ENCODE assay signal across 24 cellular contexts in genomic region chr19:55801416-55801815, GRCh38. TPM values are rescaled to one million over a fixed set of nuclear protein-coding genes. Genes with fewer than 3 reads are reported as not detected.
A peak's percentile ranks its signal among the peaks of the same experiment; 100 is the strongest.
DNase-seq lines count a peak whose midpoint lies in the region; ATAC-seq, FAIRE-seq and TF ChIP-seq lines count a peak whose summit lies in the region.
"Had no signal": no experiment of that assay in that cellular context is flagged by ENCODE, and none has a peak within 500 bp of the region (broad histone marks: within the 10 kb centered on the region; RNA-seq: fewer than 3 reads in every experiment).

No MANE protein-coding gene starts in this region.

- H3K36me3 ChIP-seq in OCI-LY7 (ENCODE audit: insufficient read depth, low read length): peaks cover 99% of the 10 kb centered on the region
- H3K36me3 ChIP-seq in GM12878 (ENCODE audit: control insufficient read depth in 2 of 2, insufficient read depth in 2 of 2, low read length in 1 of 2): no peaks in the 10 kb centered on the region
- H3K36me3 ChIP-seq: BE2C had no signal

- H3K36me3 Mint-ChIP-seq in stimulated activated memory B cell treated with anti-CD40 and anti-IgM and Interleukin-4, amounts not matched to agents 10 μg/mL and 1 μg/mL and 100 μg/mL, for 72 hours: peaks cover 9% of the 10 kb centered on the region
- H3K36me3 Mint-ChIP-seq: CD4-positive, CD25-positive, alpha-beta regulatory T cell; CD8-positive, alpha-beta memory T cell had no signal

- H3K4me3 ChIP-seq in GM12865 (ENCODE audit: low read depth, low read length) (no peak overlapping the region), OCI-LY7 (ENCODE audit: low read depth, low read length, poor library complexity, severe bottlenecking) (peak overlapping the region; percentile 38), GM12878 (no peak overlapping the region)
- H3K4me3 ChIP-seq: K562 had no signal

- no peak for TF ChIP-seq POLR2A in GM12878 (IDR thresholded peaks at IDR 0.05; ENCODE audit: low read depth, low read length)

- H3K4me2 ChIP-seq in OCI-LY7 (ENCODE audit: low read length): peak overlapping the region; percentile 66
- peak overlapping the region; percentile 48; the same call in 1 of the 2 replicates for H3K4me2 ChIP-seq in GM12878 (ENCODE audit: control insufficient read depth, insufficient read depth)

- intact Hi-C loops in OCI-LY7 (cut with micrococcal nuclease; ENCODE audit: unreplicated experiment) (loop anchor here (10.0 kb wide), 1 partner anchor 143 kb away; the partner anchor contains the start of gene NLRP8), GM12878 (cut with micrococcal nuclease; ENCODE audit: unreplicated experiment) (no loop called here)

- no peaks in the 10 kb centered on the region for H3K9me2 ChIP-seq in OCI-LY7 (ENCODE audit: insufficient read depth, low read length)

- H3K9me3 ChIP-seq in OCI-LY7 (ENCODE audit: low read length) (peaks cover 5% of the 10 kb centered on the region; the same call in 1 of the 2 replicates), GM12878 (replicated peaks; ENCODE audit: control insufficient read depth, insufficient read depth, low read length) (no peaks in the 10 kb centered on the region; the same call in 2 of the 3 replicates)

- SMC1A ChIA-PET in GM12878 (lab: Charles Lee; ENCODE audit: uncharacterized antibody, unreplicated experiment): no interaction called here

- H3K4me3 Mint-ChIP-seq in stimulated activated memory B cell treated with anti-CD40 and anti-IgM and Interleukin-4, amounts not matched to agents 10 μg/mL and 1 μg/mL and 100 μg/mL, for 72 hours: no peak overlapping the region
- H3K4me3 Mint-ChIP-seq: CD4-positive, CD25-positive, alpha-beta regulatory T cell; CD8-positive, alpha-beta memory T cell; H9 had no signal

- DNase-seq in GM12865 (ENCODE audit: low read depth): peak; percentile 10
- DNase-seq in OCI-LY7 (ENCODE audit: low spot score): peak; percentile 57
- DNase-seq in GM12878 (ENCODE audit: low read depth, low spot score): no peak
- DNase-seq in effector CD8-positive, alpha-beta T cell (lab: John Stamatoyannopoulos, UW): no peak
- no peak for DNase-seq in T-helper 9 cell
- DNase-seq: BE2C; C1 segment of cervical spinal cord; CD4-positive, CD25-positive, alpha-beta regulatory T cell; CD8-positive, alpha-beta memory T cell; COR-L47; DMS 273 treated with DMSO at 0.1 percent for 48 hours; DMS53; DND-41; H9; IMR-90 had no signal

- H2AFZ ChIP-seq in OCI-LY7 (ENCODE audit: low read length) (no peak overlapping the region), GM12878 (ENCODE audit: control insufficient read depth, low read depth, low read length) (peak overlapping the region; percentile 37)

- no peaks in the 10 kb centered on the region for H3K27me3 ChIP-seq in GM12878 (replicated peaks in 1 of 2; ENCODE audit: control insufficient read depth in 2 of 2, insufficient read depth in 2 of 2, low read length in 1 of 2)

- no peak overlapping the region for H3K9ac ChIP-seq in GM12878 (ENCODE audit: control insufficient read depth, insufficient read depth, low read length)

- RAD21 ChIA-PET in GM12878 (lab: Charles Lee; ENCODE audit: unreplicated experiment): interaction anchor here (1.3 kb wide), 1 partner anchor 9 kb away, joined by 3 read pairs; no protein-coding TSS in a partner anchor

- POLR2A ChIA-PET in OCI-LY7 (lab: Charles Lee) (no interaction called here), GM12878 (lab: Charles Lee) (no interaction called here)

- H3K27me3 Mint-ChIP-seq in stimulated activated memory B cell treated with anti-CD40 and anti-IgM and Interleukin-4, amounts not matched to agents 10 μg/mL and 1 μg/mL and 100 μg/mL, for 72 hours: no peaks in the 10 kb centered on the region

- no peak for TF ChIP-seq RAD21 in GM12878 (IDR thresholded peaks at IDR 0.05; ENCODE audit: insufficient read depth, low read depth, low read length)

- in situ Hi-C loops in GM12878 (cut with MboI): no loop called here

- no peak for TF ChIP-seq EP300 in GM12878 (IDR thresholded peaks at IDR 0.05; ENCODE audit: borderline replicate concordance in 1 of 2, control insufficient read depth in 1 of 2, low read depth in 2 of 2, low read length in 2 of 2)

- under 1% methylated on average over 7 of the region's 7 CpGs for WGBS in GM12878 (ENCODE audit: insufficient coverage, insufficient replicate concordance, low lambda C conversion rate, missing lambda C conversion rate)

- CTCF ChIA-PET in OCI-LY7 (lab: Charles Lee; ENCODE audit: unreplicated experiment): no interaction called here
- CTCF ChIA-PET in GM12878 (lab: Yijun Ruan, JAX): no interaction called here

- H3K4me1 Mint-ChIP-seq in stimulated activated memory B cell treated with anti-CD40 and anti-IgM and Interleukin-4, amounts not matched to agents 10 μg/mL and 1 μg/mL and 100 μg/mL, for 72 hours: peaks cover 14% of the 10 kb centered on the region
- H3K4me1 Mint-ChIP-seq: CD8-positive, alpha-beta memory T cell; H9 had no signal

- peaks cover 90% of the 10 kb centered on the region for H3K79me2 ChIP-seq in OCI-LY7 (ENCODE audit: insufficient read depth, low read depth, low read length)
- no peaks in the 10 kb centered on the region for H3K79me2 ChIP-seq in GM12878 (ENCODE audit: control insufficient read depth, insufficient read depth, low read length)

- H3K9me3 Mint-ChIP-seq in stimulated activated memory B cell treated with anti-CD40 and anti-IgM and Interleukin-4, amounts not matched to agents 10 μg/mL and 1 μg/mL and 100 μg/mL, for 72 hours: peaks cover 3% of the 10 kb centered on the region

- no peak for TF ChIP-seq CTCF in GM12865 (IDR thresholded peaks at IDR 0.05; ENCODE audit: insufficient read depth, low read depth, low read length, missing control alignments)
- no peak for TF ChIP-seq CTCF in OCI-LY7 (conservative IDR thresholded peaks at IDR 0.05; ENCODE audit: low read length)
- no peak for TF ChIP-seq CTCF in GM12878 (IDR thresholded peaks at IDR 0.05 in 2 of 3, conservative IDR thresholded peaks at IDR 0.05 in 1 of 3; ENCODE audit: control insufficient read depth in 2 of 3, extremely low read depth in 1 of 3, insufficient read depth in 1 of 3, low read depth in 3 of 3, low read length in 3 of 3)

- peak overlapping the region; percentile 53 for H3K27ac ChIP-seq in OCI-LY7 (ENCODE audit: low read depth, low read length, poor library complexity, severe bottlenecking)
- no peak overlapping the region for H3K27ac ChIP-seq in GM12878 (ENCODE audit: control insufficient read depth, insufficient read depth)
- H3K27ac ChIP-seq: HL-60 had no signal

- BruUV-seq in OCI-LY7 (replicated peaks; lab: Mats Ljungman, UMichigan) (no TSS peak), GM12878 (replicated peaks; lab: Mats Ljungman, UMichigan) (no TSS peak)

- peak; percentile 7 for FAIRE-seq in GM12878 (lab: Jason Lieb, UNC)
- FAIRE-seq: G401.6, GM19239, H1, K562 had no signal

- H4K20me1 ChIP-seq in OCI-LY7 (ENCODE audit: insufficient read depth, low read length): peaks cover 4% of the 10 kb centered on the region; the same call in 1 of the 2 replicates
- H4K20me1 ChIP-seq in GM12878 (ENCODE audit: control insufficient read depth, insufficient read depth): no peaks in the 10 kb centered on the region

- peak overlapping the region; percentile 65 for H3K27ac Mint-ChIP-seq in stimulated activated memory B cell treated with anti-CD40 and anti-IgM and Interleukin-4, amounts not matched to agents 10 μg/mL and 1 μg/mL and 100 μg/mL, for 72 hours
- H3K27ac Mint-ChIP-seq: CD4-positive, CD25-positive, alpha-beta regulatory T cell; CD8-positive, alpha-beta memory T cell; H9 had no signal

- ATAC-seq in GM12878 (no peak), HG02759 (IDR thresholded peaks at IDR 0.05; ENCODE audit: unreplicated experiment) (no peak)
- ATAC-seq in stimulated activated memory B cell treated with anti-CD40 and anti-IgM and Interleukin-4, amounts not matched to agents 10 μg/mL and 1 μg/mL and 100 μg/mL, for 72 hours: peak; percentile 70
- ATAC-seq: K562 had no signal

- H3K4me1 ChIP-seq in OCI-LY7 (ENCODE audit: insufficient read depth, low read length, poor library complexity, severe bottlenecking) (peaks cover 22% of the 10 kb centered on the region), GM12878 (ENCODE audit: control insufficient read depth, insufficient read depth, low read length) (0 out of 2 replicates have a peak, but pooled peaks cover 4% of the 10 kb centered on the region)
- H3K4me1 ChIP-seq: BE2C had no signal

RNA-seq across cellular contexts. Expression of gene NLRP11, which starts 30.4 kb away (rescaled TPM):
- total RNA-seq in OCI-LY7 (2014; rRNA removed; shearing (Covaris generic)): 72.9 and 79.3 TPM in 2 replicates
- total RNA-seq in OCI-LY7 (2022): 91.6 and 112 TPM in 2 replicates
- total RNA-seq in GM12878 (2013; cell fraction: nucleolus; rRNA removed): 0.38 and 0.47 TPM in 2 replicates
- total RNA-seq in GM12878 (2014; rRNA removed): 0.05 TPM in 1 of 2 replicates, not detected in the other
- 0.05 TPM in 1 of 2 replicates, not detected in the other for total RNA-seq in GM12878 (2014; rRNA removed; fragmentation: Illumina TruSeq; extraction: Trizol)
- total RNA-seq in GM12878 (2021): 0.05 TPM in 1 of 2 replicates, not detected in the other
- 0.09 TPM for polyA plus RNA-seq in GM12878 (2011; ENCODE audit: low read depth)
- polyA plus RNA-seq in GM12878 (2011; rRNA removed): 16.2 and 18.1 TPM in 2 replicates
- polyA plus RNA-seq in GM12878 (2011; cell fraction: cytosol; rRNA removed): 12.2 and 15.5 TPM in 2 replicates
- polyA plus RNA-seq in GM12878 (2011; cell fraction: nucleus; rRNA removed): 6.4 and 8.3 TPM in 2 replicates
- polyA plus RNA-seq in GM12878 (2012): 0.09 and 0.22 TPM in 2 replicates
- polyA plus RNA-seq in GM12878 (2014; fragmentation: Illumina TruSeq; extraction: Trizol): 0.06 TPM in 2 replicates
- under 1 TPM; 0.02 to 0.13 TPM for polyA plus RNA-seq in GM12878 (2014; fragmentation: Nextera tagmentation; extraction: Ambion mirVana)
- polyA plus RNA-seq in GM12878 (2014; rRNA removed): not detected in 2 replicates
- polyA plus RNA-seq in GM12878 (2016; fragmentation: Nextera tagmentation; extraction: Ambion mirVana): under 1 TPM in 1 of 2 experiments, not detected in 1; 0.09 TPM
- polyA minus RNA-seq in GM12878 (2011; rRNA and poly(A)+ RNA removed): 22.3 and 22.5 TPM in 2 replicates
- 5.9 and 6.4 TPM in 2 replicates for polyA minus RNA-seq in GM12878 (2011; cell fraction: cytosol; rRNA and poly(A)+ RNA removed)
- polyA minus RNA-seq in GM12878 (2011; cell fraction: nucleus; rRNA and poly(A)+ RNA removed): 6.5 and 7.1 TPM in 2 replicates
- total RNA-seq: CD4-positive, CD25-positive, alpha-beta regulatory T cell; H1; H9; IMR-90 had no signal
- polyA plus RNA-seq: CD4-positive, CD25-positive, alpha-beta regulatory T cell; CD8-positive, alpha-beta memory T cell; H1; IMR-90 had no signal

RNA-seq across cellular contexts. Expression of gene RFPL4AL1, which starts 32.5 kb away (rescaled TPM):
- not detected in 2 replicates for total RNA-seq in OCI-LY7 (2014; rRNA removed; shearing (Covaris generic))
- not detected in 2 replicates for total RNA-seq in OCI-LY7 (2022)
- total RNA-seq in GM12878 (2013; cell fraction: nucleolus; rRNA removed): not detected in 2 replicates
- not detected in 2 replicates for total RNA-seq in GM12878 (2014; rRNA removed)
- not detected in 2 replicates for total RNA-seq in GM12878 (2014; rRNA removed; fragmentation: Illumina TruSeq; extraction: Trizol)
- not detected in 2 replicates for total RNA-seq in GM12878 (2021)
- polyA plus RNA-seq in GM12878 (2011; ENCODE audit: low read depth): not detected
- polyA plus RNA-seq in GM12878 (2011; rRNA removed): not detected in 2 replicates
- polyA plus RNA-seq in GM12878 (2011; cell fraction: cytosol; rRNA removed): not detected in 2 replicates
- not detected in 2 replicates for polyA plus RNA-seq in GM12878 (2011; cell fraction: nucleus; rRNA removed)
- not detected in 2 replicates for polyA plus RNA-seq in GM12878 (2012)
- not detected in 2 replicates for polyA plus RNA-seq in GM12878 (2014; fragmentation: Illumina TruSeq; extraction: Trizol)
- not detected for polyA plus RNA-seq in GM12878 (2014; fragmentation: Nextera tagmentation; extraction: Ambion mirVana)
- polyA plus RNA-seq in GM12878 (2014; rRNA removed): not detected in 2 replicates
- not detected for polyA plus RNA-seq in GM12878 (2016; fragmentation: Nextera tagmentation; extraction: Ambion mirVana)
- polyA minus RNA-seq in GM12878 (2011; rRNA and poly(A)+ RNA removed): not detected in 2 replicates
- not detected in 2 replicates for polyA minus RNA-seq in GM12878 (2011; cell fraction: cytosol; rRNA and poly(A)+ RNA removed)
- not detected in 2 replicates for polyA minus RNA-seq in GM12878 (2011; cell fraction: nucleus; rRNA and poly(A)+ RNA removed)
- total RNA-seq: CD4-positive, CD25-positive, alpha-beta regulatory T cell; CD8-positive, alpha-beta memory T cell; H1; H9; HT1080; IMR-90 had no signal
- polyA plus RNA-seq: CD4-positive, CD25-positive, alpha-beta regulatory T cell; CD8-positive, alpha-beta memory T cell; H1; IMR-90 had no signal

RNA-seq across cellular contexts. Expression of gene NLRP4, which starts 34.9 kb away (rescaled TPM):
- 4.2 and 4.6 TPM in 2 replicates for total RNA-seq in OCI-LY7 (2014; rRNA removed; shearing (Covaris generic))
- total RNA-seq in OCI-LY7 (2022) (3.6 and 4.0 TPM in 2 replicates), GM12878 (2014; rRNA removed) (0.05 TPM in 1 of 2 replicates, not detected in the other), GM12878 (2014; rRNA removed; fragmentation: Illumina TruSeq; extraction: Trizol) (0.09 TPM in 1 of 2 replicates, not detected in the other), GM12878 (2021) (not detected in 2 replicates)
- 0.21 TPM in 1 of 2 replicates, not detected in the other for total RNA-seq in GM12878 (2013; cell fraction: nucleolus; rRNA removed)
- 0.22 TPM for polyA plus RNA-seq in GM12878 (2011; ENCODE audit: low read depth)
- polyA plus RNA-seq in GM12878 (2011; rRNA removed) (9.6 and 9.8 TPM in 2 replicates), GM12878 (2014; fragmentation: Illumina TruSeq; extraction: Trizol) (0.07 TPM in 1 of 2 replicates, not detected in the other), GM12878 (2014; fragmentation: Nextera tagmentation; extraction: Ambion mirVana) (under 1 TPM in 1 of 2 experiments, not detected in 1; 0.11 TPM), GM12878 (2014; rRNA removed) (0.03 and 0.47 TPM in 2 replicates), GM12878 (2016; fragmentation: Nextera tagmentation; extraction: Ambion mirVana) (not detected)
- 8.4 and 10.8 TPM in 2 replicates for polyA plus RNA-seq in GM12878 (2011; cell fraction: cytosol; rRNA removed)
- 5.5 and 6.3 TPM in 2 replicates for polyA plus RNA-seq in GM12878 (2011; cell fraction: nucleus; rRNA removed)
- polyA plus RNA-seq in GM12878 (2012): 0.72 and 0.77 TPM in 2 replicates
- polyA minus RNA-seq in GM12878 (2011; rRNA and poly(A)+ RNA removed): 15.5 and 19.7 TPM in 2 replicates
- polyA minus RNA-seq in GM12878 (2011; cell fraction: cytosol; rRNA and poly(A)+ RNA removed): 3.7 and 4.4 TPM in 2 replicates
- polyA minus RNA-seq in GM12878 (2011; cell fraction: nucleus; rRNA and poly(A)+ RNA removed): 5.8 and 6.2 TPM in 2 replicates
- total RNA-seq: CD4-positive, CD25-positive, alpha-beta regulatory T cell; CD8-positive, alpha-beta memory T cell; H1; H9; HT1080; IMR-90 had no signal
- polyA plus RNA-seq: CD4-positive, CD25-positive, alpha-beta regulatory T cell; CD8-positive, alpha-beta memory T cell; H1; IMR-90 had no signal

RNA-seq across cellular contexts. Expression of gene RFPL4A, which starts 42.5 kb away (rescaled TPM):
- total RNA-seq in OCI-LY7 (2014; rRNA removed; shearing (Covaris generic)): not detected in 2 replicates
- not detected in 2 replicates for total RNA-seq in OCI-LY7 (2022)
- not detected in 2 replicates for total RNA-seq in GM12878 (2013; cell fraction: nucleolus; rRNA removed)
- 0.22 TPM in 1 of 2 replicates, not detected in the other for total RNA-seq in GM12878 (2014; rRNA removed)
- not detected in 2 replicates for total RNA-seq in GM12878 (2014; rRNA removed; fragmentation: Illumina TruSeq; extraction: Trizol)
- not detected in 2 replicates for total RNA-seq in GM12878 (2021)
- not detected for polyA plus RNA-seq in GM12878 (2011; ENCODE audit: low read depth)
- 0.19 TPM in 1 of 2 replicates, not detected in the other for polyA plus RNA-seq in GM12878 (2011; rRNA removed)
- 0.12 TPM in 1 of 2 replicates, not detected in the other for polyA plus RNA-seq in GM12878 (2011; cell fraction: cytosol; rRNA removed)
- not detected in 2 replicates for polyA plus RNA-seq in GM12878 (2011; cell fraction: nucleus; rRNA removed)
- polyA plus RNA-seq in GM12878 (2012): 0.15 TPM in 1 of 2 replicates, not detected in the other
- not detected in 2 replicates for polyA plus RNA-seq in GM12878 (2014; fragmentation: Illumina TruSeq; extraction: Trizol)
- polyA plus RNA-seq in GM12878 (2014; fragmentation: Nextera tagmentation; extraction: Ambion mirVana): under 1 TPM in 1 of 2 experiments, not detected in 1; 0.18 TPM
- polyA plus RNA-seq in GM12878 (2014; rRNA removed): not detected in 2 replicates
- polyA plus RNA-seq in GM12878 (2016; fragmentation: Nextera tagmentation; extraction: Ambion mirVana): not detected
- not detected in 2 replicates for polyA minus RNA-seq in GM12878 (2011; rRNA and poly(A)+ RNA removed)
- not detected in 2 replicates for polyA minus RNA-seq in GM12878 (2011; cell fraction: cytosol; rRNA and poly(A)+ RNA removed)
- not detected in 2 replicates for polyA minus RNA-seq in GM12878 (2011; cell fraction: nucleus; rRNA and poly(A)+ RNA removed)
- total RNA-seq: A172; CD4-positive, CD25-positive, alpha-beta regulatory T cell; CD8-positive, alpha-beta memory T cell; H1; H9; IMR-90 had no signal
- polyA plus RNA-seq: CD4-positive, CD25-positive, alpha-beta regulatory T cell; CD8-positive, alpha-beta memory T cell; H1 had no signal

Comparison
In these comparisons a context has a peak if more than half of its experiments do, and no peak if none do; other contexts are left out.
1. DNase-seq: peak in GM12865 (single experiment) and OCI-LY7 (single experiment); none in GM12878 (single experiment), effector CD8-positive, alpha-beta T cell (single experiment) and T-helper 9 cell (single experiment).
2. RNA of gene NLRP11, which starts 30.4 kb away (total RNA-seq): 72.9 to 112 TPM in OCI-LY7; 0.05 to 0.47 TPM in GM12878; every median in the first group is over 10 times any median in the second.